24 cellular contexts compared by ENCODE assay signal in genomic region chr16:72244853-72245252, GRCh38.
DNase-seq lines count a peak whose midpoint lies in the region; ATAC-seq and TF ChIP-seq lines count a peak whose summit lies in the region.
"Had no signal": no experiment of that assay in that cellular context is flagged by ENCODE, and none has a peak within 500 bp of the region (broad histone marks: within the 10 kb centered on the region; RNA-seq: fewer than 3 reads in every experiment).

No MANE protein-coding gene starts in this region.

- no peak overlapping the region for H2AK9ac ChIP-seq in IMR-90 (replicated peaks; ENCODE audit: low read depth, low read length, poor library complexity)

- peaks cover 2% of the 10 kb centered on the region for H3K27me3 Mint-ChIP-seq in GM23338 (ENCODE audit: insufficient read depth, low read depth, poor library complexity)
- H3K27me3 Mint-ChIP-seq: dendritic cell treated with granulocyte-macrophage colony-stimulating factor and Interleukin-4, amounts not matched to agents 40 ng/mL and 50 ng/mL, for 4 days; stimulated activated naive B cell treated with anti-CD40 and anti-IgM and Interleukin-4, amounts not matched to agents 10 μg/mL and 1 μg/mL and 100 μg/mL, for 72 hours had no signal

- no peaks in the 10 kb centered on the region for H3K79me2 ChIP-seq in GM23338 (replicated peaks; ENCODE audit: insufficient read depth)

- H3K36me3 ChIP-seq in GM23338 (ENCODE audit: insufficient read depth) (no peaks in the 10 kb centered on the region), IMR-90 (ENCODE audit: control insufficient read depth, insufficient read depth, low read length) (no peaks in the 10 kb centered on the region), left lung (no peaks in the 10 kb centered on the region), A673 (ENCODE audit: insufficient read depth, low read length, poor library complexity, severe bottlenecking) (no peaks in the 10 kb centered on the region)
- H3K36me3 ChIP-seq: adrenal gland, breast epithelium, upper lobe of right lung had no signal

- H3K36me3 Mint-ChIP-seq in GM23338 (ENCODE audit: low read depth): no peaks in the 10 kb centered on the region
- H3K36me3 Mint-ChIP-seq: stimulated activated naive B cell treated with anti-CD40 and anti-IgM and Interleukin-4, amounts not matched to agents 10 μg/mL and 1 μg/mL and 100 μg/mL, for 72 hours had no signal

- no CpG with 5 or more reads among the region's 5 CpGs for WGBS in IMR-90 (ENCODE audit: extremely low coverage in 2 of 2, insufficient read length in 1 of 2), 2 experiments

- H3K9me3 Mint-ChIP-seq in GM23338: no peaks in the 10 kb centered on the region
- H3K9me3 Mint-ChIP-seq: dendritic cell treated with granulocyte-macrophage colony-stimulating factor and Interleukin-4, amounts not matched to agents 40 ng/mL and 50 ng/mL, for 4 days; stimulated activated naive B cell treated with anti-CD40 and anti-IgM and Interleukin-4, amounts not matched to agents 10 μg/mL and 1 μg/mL and 100 μg/mL, for 72 hours had no signal

- H4K20me1 ChIP-seq in GM23338 (replicated peaks; ENCODE audit: insufficient read depth): no peaks in the 10 kb centered on the region
- H4K20me1 ChIP-seq in IMR-90 (ENCODE audit: insufficient read depth, low read length): no peaks in the 10 kb centered on the region

- H3K27me3 ChIP-seq in GM23338 (ENCODE audit: insufficient read depth): no peaks in the 10 kb centered on the region
- H3K27me3 ChIP-seq in IMR-90 (ENCODE audit: control insufficient read depth, insufficient read depth, low read length): no peaks in the 10 kb centered on the region
- H3K27me3 ChIP-seq in left lung: no peaks in the 10 kb centered on the region
- H3K27me3 ChIP-seq in A673 (replicated peaks; ENCODE audit: insufficient read depth, low read depth, low read length, poor library complexity): no peaks in the 10 kb centered on the region
- H3K27me3 ChIP-seq: adrenal gland, breast epithelium, upper lobe of right lung had no signal

- H3K18ac ChIP-seq in IMR-90 (ENCODE audit: low read depth, low read length): no peak overlapping the region

- no peak overlapping the region for H2BK120ac ChIP-seq in IMR-90 (ENCODE audit: low read depth, low read length)

- H3K27ac Mint-ChIP-seq in GM23338: no peak overlapping the region
- H3K27ac Mint-ChIP-seq: dendritic cell treated with granulocyte-macrophage colony-stimulating factor and Interleukin-4, amounts not matched to agents 40 ng/mL and 50 ng/mL, for 4 days; stimulated activated naive B cell treated with anti-CD40 and anti-IgM and Interleukin-4, amounts not matched to agents 10 μg/mL and 1 μg/mL and 100 μg/mL, for 72 hours had no signal

- POLR2A ChIA-PET in IMR-90 (lab: Charles Lee; ENCODE audit: unreplicated experiment): no interaction called here
- POLR2A ChIA-PET in A673 (lab: Charles Lee; ENCODE audit: low non-redundant PET): no interaction called here

- no peak for TF ChIP-seq POLR2A in IMR-90 (IDR thresholded peaks at IDR 0.05; ENCODE audit: low read depth, low read length)

- ATAC-seq in GM23338: peak; percentile 55
- ATAC-seq in IMR-90 (ENCODE audit: low read depth): no peak
- no peak for ATAC-seq in left lung
- ATAC-seq: left colon; sciatic nerve; stimulated activated naive B cell treated with anti-CD40 and anti-IgM and Interleukin-4, amounts not matched to agents 10 μg/mL and 1 μg/mL and 100 μg/mL, for 72 hours; upper lobe of right lung had no signal

- no peaks in the 10 kb centered on the region; the same call in 1 of the 2 replicates for H3K9me1 ChIP-seq in IMR-90 (ENCODE audit: insufficient read depth, low read length)

- H4K5ac ChIP-seq in IMR-90 (ENCODE audit: low read depth, low read length): no peak overlapping the region

- H3K79me1 ChIP-seq in IMR-90 (ENCODE audit: low read depth in 1 of 2, low read length in 2 of 2): no peaks in the 10 kb centered on the region

- TF ChIP-seq CTCF in GM23338 (conservative IDR thresholded peaks at IDR 0.05; ENCODE audit: low read depth in 2 of 2): peak in 1 of 2 experiments; percentile 61; a peak in 2 of 4 replicates
- no peak for TF ChIP-seq CTCF in IMR-90 (conservative IDR thresholded peaks at IDR 0.05; ENCODE audit: low read depth, low read length)
- TF ChIP-seq CTCF in choroid plexus epithelial cell (conservative IDR thresholded peaks at IDR 0.05; ENCODE audit: low read depth, low read length): peak; percentile 46
- no peak for TF ChIP-seq CTCF in left lung (IDR thresholded peaks at IDR 0.05)
- TF ChIP-seq CTCF in A673 (conservative IDR thresholded peaks at IDR 0.05; ENCODE audit: low read depth, low read length): no peak

- intact Hi-C loops in IMR-90 (cut with micrococcal nuclease) (loop anchor here (5.0 to 10.0 kb wide), 5 partner anchors 420 to 1790 kb away; no protein-coding TSS in a partner anchor), left lung (cut with DNase I) (loop anchor here in 1 of 2 donors (10.0 kb wide), 1 partner anchor 220 kb away; no protein-coding TSS in a partner anchor), A673 (cut with micrococcal nuclease; ENCODE audit: unreplicated experiment) (loop anchor here (5.0 kb wide), 1 partner anchor 222 kb away; no protein-coding TSS in a partner anchor)

- 0 out of 2 replicates have a peak, but pooled peaks have one; percentile 3 for TF ChIP-seq RAD21 in IMR-90 (IDR thresholded peaks at IDR 0.05; ENCODE audit: low read length)

- no peak overlapping the region for H4K8ac ChIP-seq in IMR-90 (ENCODE audit: low read depth in 2 of 2, low read length in 2 of 2)

- in situ Hi-C loops in IMR-90 (cut with MboI; ENCODE audit: low sequenced_read_pairs): loop anchor here (25.0 kb wide), 1 partner anchor 1642 kb away; no protein-coding TSS in a partner anchor

- dilution Hi-C loops in IMR-90 (cut with HindIII; ENCODE audit: low sequenced_read_pairs, unreplicated experiment): loop anchor here (25.0 kb wide), 1 partner anchor 217 kb away; no protein-coding TSS in a partner anchor

- no peak overlapping the region for H3K14ac ChIP-seq in IMR-90 (replicated peaks; ENCODE audit: low read depth, low read length)

- H2BK20ac ChIP-seq in IMR-90 (ENCODE audit: low read depth, low read length): no peak overlapping the region

- H3K56ac ChIP-seq in IMR-90 (ENCODE audit: extremely low read depth, insufficient read depth, low read length): no peak overlapping the region

- H2BK15ac ChIP-seq in IMR-90 (ENCODE audit: low read depth, low read length): no peak overlapping the region

- H2AFZ ChIP-seq in GM23338 (no peak overlapping the region), IMR-90 (replicated peaks; ENCODE audit: low read length, poor library complexity) (peak overlapping the region; percentile 62)

- no peak overlapping the region for H2BK5ac ChIP-seq in IMR-90 (ENCODE audit: low read depth, low read length, poor library complexity, severe bottlenecking)

- H3K4ac ChIP-seq in IMR-90 (ENCODE audit: low read depth, low read length): no peak overlapping the region

- 0 out of 3 replicates have a peak, but pooled peaks cover 2% of the 10 kb centered on the region for H3K4me1 Mint-ChIP-seq in GM23338
- H3K4me1 Mint-ChIP-seq: stimulated activated naive B cell treated with anti-CD40 and anti-IgM and Interleukin-4, amounts not matched to agents 10 μg/mL and 1 μg/mL and 100 μg/mL, for 72 hours had no signal

- H2AK5ac ChIP-seq in IMR-90 (ENCODE audit: low read depth, low read length): no peak overlapping the region

- DNase-seq in GM23338 (ENCODE audit: low spot score): peak; percentile 22
- DNase-seq in IMR-90: no peak
- DNase-seq in choroid plexus epithelial cell (ENCODE audit: low read depth): peak; percentile 17
- peak; percentile 32 for DNase-seq in iPS-NIHi11 (ENCODE audit: low spot score)
- DNase-seq in left lung: no peak
- DNase-seq in A673 (ENCODE audit: low spot score): no peak
- DNase-seq in effector CD4-positive, alpha-beta T cell: no peak
- DNase-seq in mucosa of gallbladder (ENCODE audit: low spot score): no peak
- DNase-seq: activated CD4-positive, CD25-positive, alpha-beta regulatory T cell; activated naive CD4-positive, alpha-beta T cell treated with Interleukin-2 at 50 U/mL for 16 hours; adrenal gland; Calu3; foreskin fibroblast; left colon; NCI-H1436 treated with DMSO at 0.1 percent for 48 hours; NCI-H2107; SHP77; stimulated activated CD4-positive, alpha-beta T cell treated with anti-CD3 and anti-CD28 coated beads, Interleukin-4, amount 100 ng/mL, for 4 hours; stimulated activated naive B cell treated with anti-CD40 and anti-IgM and Interleukin-4, amounts not matched to agents 10 μg/mL and 1 μg/mL and 100 μg/mL, for 72 hours; upper lobe of right lung had no signal

- H3K9me2 ChIP-seq in GM23338 (ENCODE audit: insufficient read depth): no peaks in the 10 kb centered on the region

- H3F3A ChIP-seq in GM23338 (replicated peaks; ENCODE audit: low read depth): no peaks in the 10 kb centered on the region

- H3K4me2 ChIP-seq in GM23338 (no peak overlapping the region), IMR-90 (ENCODE audit: low read depth, low read length) (no peak overlapping the region)

- no peak overlapping the region for H3K9ac ChIP-seq in IMR-90 (ENCODE audit: low read depth, low read length)

- H3K4me3 ChIP-seq in GM23338: no peak overlapping the region
- no peak overlapping the region for H3K4me3 ChIP-seq in IMR-90 (ENCODE audit: insufficient read depth, low read depth, low read length)
- H3K4me3 ChIP-seq in choroid plexus epithelial cell (ENCODE audit: low read depth, low read length): no peak overlapping the region
- H3K4me3 ChIP-seq in left lung: no peak overlapping the region
- H3K4me3 ChIP-seq in A673 (ENCODE audit: low read depth, low read length, poor library complexity, severe bottlenecking): no peak overlapping the region
- H3K4me3 ChIP-seq: adrenal gland, breast epithelium, upper lobe of right lung had no signal

- H4K91ac ChIP-seq in IMR-90 (ENCODE audit: insufficient read depth, low read depth, low read length): no peak overlapping the region

- no peaks in the 10 kb centered on the region for H3K9me3 ChIP-seq in IMR-90 (ENCODE audit: control insufficient read depth, insufficient read depth, low read length)
- no peaks in the 10 kb centered on the region for H3K9me3 ChIP-seq in left lung
- H3K9me3 ChIP-seq in A673 (ENCODE audit: low read depth, low read length, poor library complexity, severe bottlenecking): no peaks in the 10 kb centered on the region
- H3K9me3 ChIP-seq: adrenal gland, breast epithelium, upper lobe of right lung had no signal

- CTCF ChIA-PET in IMR-90 (lab: Yijun Ruan, JAX) (no interaction called here), A673 (lab: Charles Lee) (no interaction called here)

- BruUV-seq in IMR-90 (replicated peaks; lab: Mats Ljungman, UMichigan) (no TSS peak), A673 (replicated peaks; lab: Mats Ljungman, UMichigan) (no TSS peak)

- H3K27ac ChIP-seq in GM23338 (ENCODE audit: low read depth) (no peak overlapping the region), IMR-90 (ENCODE audit: insufficient read depth, low read length) (no peak overlapping the region), left lung (no peak overlapping the region), A673 (ENCODE audit: low read depth, low read length, poor library complexity, severe bottlenecking) (no peak overlapping the region)
- H3K27ac ChIP-seq: adrenal gland, breast epithelium, C4-2B, upper lobe of right lung had no signal

- H3K4me3 Mint-ChIP-seq in GM23338: no peak overlapping the region
- H3K4me3 Mint-ChIP-seq: dendritic cell treated with granulocyte-macrophage colony-stimulating factor and Interleukin-4, amounts not matched to agents 40 ng/mL and 50 ng/mL, for 4 days; stimulated activated naive B cell treated with anti-CD40 and anti-IgM and Interleukin-4, amounts not matched to agents 10 μg/mL and 1 μg/mL and 100 μg/mL, for 72 hours had no signal

- no peaks in the 10 kb centered on the region for H3K4me1 ChIP-seq in GM23338 (ENCODE audit: insufficient read depth)
- H3K4me1 ChIP-seq in IMR-90 (ENCODE audit: control insufficient read depth, insufficient read depth, low read length): no peaks in the 10 kb centered on the region; the same call in 1 of the 2 replicates
- H3K4me1 ChIP-seq in left lung: no peaks in the 10 kb centered on the region
- H3K4me1 ChIP-seq in A673 (ENCODE audit: insufficient read depth, low read length, poor library complexity, severe bottlenecking): no peaks in the 10 kb centered on the region
- H3K4me1 ChIP-seq: breast epithelium, upper lobe of right lung had no signal

- no peak overlapping the region for H3K23ac ChIP-seq in IMR-90 (ENCODE audit: low read depth, low read length)

Comparison
In these comparisons a context has a peak if more than half of its experiments do, and no peak if none do; other contexts are left out.
1. DNase-seq: peak in GM23338 (single experiment), choroid plexus epithelial cell (single experiment) and iPS-NIHi11 (single experiment); none in IMR-90 (single experiment), left lung (0 of 2), A673 (single experiment), effector CD4-positive, alpha-beta T cell (single experiment) and mucosa of gallbladder (single experiment).